8 cellular contexts compared by ENCODE assay signal in genomic region chr7:29194206-29194593, GRCh38. TPM values are rescaled to one million over a fixed set of nuclear protein-coding genes. Genes with fewer than 3 reads are reported as not detected.
A peak's percentile ranks its signal among the peaks of the same experiment; 100 is the strongest.
DNase-seq lines count a peak whose midpoint lies in the region; ATAC-seq and TF ChIP-seq lines count a peak whose summit lies in the region.

No MANE protein-coding gene starts in this region.

- H3K79me2 ChIP-seq in osteoblast (ENCODE audit: insufficient read depth, low read length): no peaks in the 10 kb centered on the region

- peak overlapping the region; percentile 70 for H3K4me2 ChIP-seq in osteoblast (ENCODE audit: insufficient read depth, low read length)

- no peaks in the 10 kb centered on the region for H4K20me1 ChIP-seq in osteoblast (ENCODE audit: insufficient read depth, low read length)

- ATAC-seq in HG03025 (IDR thresholded peaks at IDR 0.05; ENCODE audit: low FRiP score, unreplicated experiment): no peak
- no peak for ATAC-seq in HG03457 (IDR thresholded peaks at IDR 0.05; ENCODE audit: unreplicated experiment)

- H3K27me3 ChIP-seq in osteoblast (ENCODE audit: insufficient read depth, low read length): peaks cover 74% of the 10 kb centered on the region

- no peak overlapping the region for H2AFZ ChIP-seq in osteoblast (ENCODE audit: low read length)

- peak overlapping the region; percentile 72 for H3K9ac ChIP-seq in SK-N-MC (ENCODE audit: insufficient read length)

- no peaks in the 10 kb centered on the region for H3K4me1 ChIP-seq in osteoblast (ENCODE audit: insufficient read depth, low read length)

- DNase-seq in NCI-H748 (lab: John Stamatoyannopoulos, UW; ENCODE audit: unreplicated experiment) (peak; percentile 80), NCI-H748 treated with DMSO at 0.1 percent for 48 hours (lab: John Stamatoyannopoulos, UW) (no peak), SK-N-MC (ENCODE audit: low read depth, low spot score) (no peak), fibroblast of villous mesenchyme (ENCODE audit: low read depth) (no peak), osteoblast (ENCODE audit: insufficient read length, low spot score, missing footprints) (no peak), NCI-H2029 treated with DMSO at 0.1 percent for 48 hours (lab: John Stamatoyannopoulos, UW) (no peak)

- H3K36me3 ChIP-seq in SK-N-MC (ENCODE audit: insufficient read depth, low read length) (no peaks in the 10 kb centered on the region), osteoblast (ENCODE audit: insufficient read depth, low read length) (no peaks in the 10 kb centered on the region)

- no peak overlapping the region for H3K27ac ChIP-seq in SK-N-MC
- no peak overlapping the region for H3K27ac ChIP-seq in osteoblast (ENCODE audit: low read depth, low read length)

- H3K4me3 ChIP-seq in SK-N-MC: peak overlapping the region; percentile 89
- H3K4me3 ChIP-seq in fibroblast of villous mesenchyme (ENCODE audit: low read depth, low read length): peak overlapping the region; percentile 36
- peak overlapping the region; percentile 61 for H3K4me3 ChIP-seq in osteoblast (ENCODE audit: insufficient read depth, low read length)

- no peak for TF ChIP-seq CTCF in fibroblast of villous mesenchyme (IDR thresholded peaks at IDR 0.05; ENCODE audit: insufficient read depth, low read depth, low read length)
- no peak for TF ChIP-seq CTCF in osteoblast (IDR thresholded peaks at IDR 0.05; ENCODE audit: extremely low read depth, low read depth, low read length)

- H3K9me3 ChIP-seq in SK-N-MC (ENCODE audit: low read depth, low read length) (no peaks in the 10 kb centered on the region), osteoblast (ENCODE audit: low read depth, low read length) (no peaks in the 10 kb centered on the region)

RNA-seq across cellular contexts. Expression of gene CHN2, which starts 0.4 kb away (rescaled TPM):
- total RNA-seq in fibroblast of villous mesenchyme (under 0.01 and 0.32 TPM in 2 replicates), osteoblast (under 0.01 TPM in 1 of 2 replicates, not detected in the other)

RNA-seq across cellular contexts. Expression of gene CPVL, which starts 47.9 kb away (rescaled TPM):
- total RNA-seq in fibroblast of villous mesenchyme (not detected in 2 replicates), osteoblast (0.36 TPM in 1 of 2 replicates, not detected in the other)

Comparison
In these comparisons a context has a peak if more than half of its experiments do, and no peak if none do; other contexts are left out.
1. H3K4me3 ChIP-seq: peak in every context shown above with its lines; median percentile 89 in SK-N-MC; 61 in osteoblast; 36 in fibroblast of villous mesenchyme.